In the genomic region with DNA sequence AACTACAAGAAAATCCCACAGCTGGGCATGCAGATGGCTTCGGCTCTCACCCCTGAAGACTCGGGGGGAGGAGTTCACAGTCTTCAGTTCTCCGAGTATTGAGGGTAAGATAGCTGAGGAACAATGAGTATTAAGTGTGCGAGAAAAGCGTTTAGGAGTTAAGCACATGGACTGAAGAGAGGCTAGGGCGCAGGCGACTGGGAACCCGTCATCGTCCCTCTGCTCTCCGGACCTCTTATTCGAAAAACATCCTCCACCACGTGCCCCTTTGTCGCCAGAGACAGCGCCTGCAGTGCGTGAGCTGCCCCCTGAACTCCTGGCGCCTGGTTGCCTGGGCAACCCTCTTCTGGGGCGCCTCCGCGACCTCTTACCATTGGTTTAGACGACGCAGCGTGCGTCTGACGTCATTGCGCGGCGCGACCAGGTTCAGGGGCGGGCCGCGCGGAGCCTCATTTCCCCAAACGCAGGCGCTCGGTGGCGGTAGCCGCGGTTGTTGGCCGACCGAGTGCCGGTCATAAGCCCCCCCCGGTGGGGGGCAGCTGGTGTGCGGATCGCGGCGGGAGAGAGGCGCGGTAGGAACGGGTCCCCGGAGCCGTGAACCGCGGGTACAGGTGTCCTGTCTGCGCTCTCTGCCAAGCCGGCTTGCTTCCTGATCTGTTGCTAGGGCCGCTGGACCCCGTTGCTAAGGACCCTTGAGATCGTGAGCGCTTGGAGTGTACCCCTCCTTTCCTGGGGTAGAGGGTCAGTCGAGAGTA, we compare ENCODE assay signal across 8 cellular contexts.
DNase-seq lines count a peak whose midpoint lies in the region; ATAC-seq and TF ChIP-seq lines count a peak whose summit lies in the region.

A gene (plus strand): TSS at position 452 of the 755 bp plus-strand sequence. CDS start 4,024 bp downstream, outside the sequence.

- in situ Hi-C loops in HAP-1 (cut with MboI; ENCODE audit: low sequenced_read_pairs), result no loop called here

- peaks cover 16% of the 10 kb centered on the region for H3K36me3 Mint-ChIP-seq in nephron progenitor cell (ENCODE audit: low read depth)

- H3K9me2 ChIP-seq in MM.1S (replicated peaks; ENCODE audit: insufficient read depth, low read length), result no peaks in the 10 kb centered on the region

- H3K4me3 ChIP-seq in HAP-1 (peak within 1 kb of the TSS; percentile 94), MM.1S (ENCODE audit: low read length) (peak within 1 kb of the TSS; percentile 85)

- no peaks in the 10 kb centered on the region for H3K27me3 ChIP-seq in HAP-1 (ENCODE audit: low read depth)
- H3K27me3 ChIP-seq in MM.1S (replicated peaks; ENCODE audit: insufficient read depth, low read length), result no peaks in the 10 kb centered on the region

- peak; percentile 100 for ATAC-seq in stimulated activated naive CD8-positive, alpha-beta T cell treated with anti-CD3 and anti-CD28 coated beads, Interleukin-15, amount 100 ng/mL, for 72 hours

- peak within 1 kb of the TSS; percentile 86 for H3K27ac Mint-ChIP-seq in nephron progenitor cell
- H3K27ac Mint-ChIP-seq in stimulated activated naive CD8-positive, alpha-beta T cell treated with anti-CD3 and anti-CD28 coated beads, Interleukin-15, amount 100 ng/mL, for 72 hours, result peak within 1 kb of the TSS; percentile 96

- H3K9me3 ChIP-seq in ES-I3 (ENCODE audit: control insufficient read depth, insufficient read depth, low read length) (no peaks in the 10 kb centered on the region), HAP-1 (no peaks in the 10 kb centered on the region), MM.1S (replicated peaks; ENCODE audit: insufficient read depth, low read length) (no peaks in the 10 kb centered on the region)

- H2AFZ ChIP-seq in MM.1S (ENCODE audit: low read length), result peak within 1 kb of the TSS; percentile 87

- H3K9me3 Mint-ChIP-seq in nephron progenitor cell, result no peaks in the 10 kb centered on the region
- H3K9me3 Mint-ChIP-seq in stimulated activated naive CD8-positive, alpha-beta T cell treated with anti-CD3 and anti-CD28 coated beads, Interleukin-15, amount 100 ng/mL, for 72 hours, result no peaks in the 10 kb centered on the region

- H3K4me1 ChIP-seq in ES-I3 (ENCODE audit: insufficient read depth, low read length), result no peaks in the 10 kb centered on the region
- H3K4me1 ChIP-seq in HAP-1, result peaks cover 12% of the 10 kb centered on the region
- no peaks in the 10 kb centered on the region for H3K4me1 ChIP-seq in MM.1S (ENCODE audit: low read length)

- H3K36me3 ChIP-seq in ES-I3 (ENCODE audit: insufficient read depth, low read length), result peaks cover 3% of the 10 kb centered on the region; the same call in 1 of the 2 replicates
- H3K36me3 ChIP-seq in HAP-1 (replicated peaks), result peaks cover 10% of the 10 kb centered on the region
- no peaks in the 10 kb centered on the region for H3K36me3 ChIP-seq in MM.1S (replicated peaks; ENCODE audit: insufficient read depth, low read length)

- peak within 1 kb of the TSS; percentile 64 for H3K9ac ChIP-seq in ES-I3 (ENCODE audit: low read depth, low read length)
- H3K9ac ChIP-seq in MM.1S (ENCODE audit: low read length), result peak within 1 kb of the TSS; percentile 80

- H3K4me2 ChIP-seq in MM.1S (ENCODE audit: low read depth, low read length), result peak within 1 kb of the TSS; percentile 83

- H3K4me3 Mint-ChIP-seq in nephron progenitor cell, result peak within 1 kb of the TSS; percentile 93
- H3K4me3 Mint-ChIP-seq in stimulated activated naive CD8-positive, alpha-beta T cell treated with anti-CD3 and anti-CD28 coated beads, Interleukin-15, amount 100 ng/mL, for 72 hours, result peak within 1 kb of the TSS; percentile 91 to 93

- H3K4me1 Mint-ChIP-seq in nephron progenitor cell, result peaks cover 47% of the 10 kb centered on the region
- peaks cover 51% of the 10 kb centered on the region for H3K4me1 Mint-ChIP-seq in stimulated activated naive CD8-positive, alpha-beta T cell treated with anti-CD3 and anti-CD28 coated beads, Interleukin-15, amount 100 ng/mL, for 72 hours

- peak within 1 kb of the TSS; percentile 64 for H3K27ac ChIP-seq in MM.1S (ENCODE audit: low read length)

- H3K27me3 Mint-ChIP-seq in nephron progenitor cell (ENCODE audit: low read depth, poor library complexity), result no peaks in the 10 kb centered on the region
- H3K27me3 Mint-ChIP-seq in stimulated activated naive CD8-positive, alpha-beta T cell treated with anti-CD3 and anti-CD28 coated beads, Interleukin-15, amount 100 ng/mL, for 72 hours, result no peaks in the 10 kb centered on the region

- DNase-seq in HAP-1 (ENCODE audit: low spot score in 2 of 2) (peak; percentile 96), MM.1S (peak; percentile 96), SIG-M5 (lab: John Stamatoyannopoulos, UW) (peak; percentile 83), activated gamma-delta T cell (lab: John Stamatoyannopoulos, UW) (peak; percentile 88), fibroblast of the conjunctiva (ENCODE audit: low read depth) (peak; percentile 91), nephron progenitor cell (peak; percentile 92)
- DNase-seq in stimulated activated naive CD8-positive, alpha-beta T cell treated with anti-CD3 and anti-CD28 coated beads, Interleukin-15, amount 100 ng/mL, for 72 hours, result peak; percentile 89 to 93

- no peak for TF ChIP-seq CTCF in MM.1S (IDR thresholded peaks at IDR 0.05; ENCODE audit: low read length)
- TF ChIP-seq CTCF in nephron progenitor cell (IDR thresholded peaks at IDR 0.05), result no peak

- peaks cover 23% of the 10 kb centered on the region for H3K79me2 ChIP-seq in MM.1S (ENCODE audit: low read length)

- H4K20me1 ChIP-seq in MM.1S (ENCODE audit: insufficient read depth, low read length), result no peaks in the 10 kb centered on the region

- H3F3A ChIP-seq in MM.1S (ENCODE audit: insufficient read depth, low read length), result no peaks in the 10 kb centered on the region

Comparison
In these comparisons a context has a peak if more than half of its experiments do, and no peak if none do; other contexts are left out.
1. Peak in every context shown above with its lines: DNase-seq, ATAC-seq, H3K4me3 ChIP-seq and H3K27ac ChIP-seq.